In the genomic region with DNA sequence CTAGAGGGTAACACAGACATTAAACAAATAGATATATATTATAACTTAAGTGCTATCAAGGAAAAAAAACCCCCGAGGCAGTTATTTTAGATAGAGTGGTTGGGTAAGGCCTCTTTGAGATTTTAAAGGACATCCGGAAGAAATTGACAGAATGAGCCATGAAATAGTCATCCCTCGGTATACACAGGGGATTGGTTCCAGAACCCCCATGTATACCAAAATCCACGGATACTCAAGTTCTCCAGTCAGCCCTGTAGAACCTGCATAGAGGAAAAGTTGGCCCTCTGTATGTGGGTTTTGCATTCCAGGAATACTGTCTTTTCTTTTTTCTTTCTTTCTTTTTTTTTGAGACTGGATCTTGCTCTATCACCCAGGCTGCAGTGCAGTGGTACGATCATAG, we compare ENCODE assay signal across 22 cellular contexts. TPM values are rescaled to one million over a fixed set of nuclear protein-coding genes. Genes with fewer than 3 reads are reported as not detected.
"Had no signal": no experiment of that assay in that cellular context is flagged by ENCODE, and none has a peak within 500 bp of the region (broad histone marks: within the 10 kb centered on the region; RNA-seq: fewer than 3 reads in every experiment).

No MANE protein-coding gene starts in this region.

- FAIRE-seq: pancreas had no signal

- H3K27ac Mint-ChIP-seq: progenitor cell of endocrine pancreas; stimulated activated effector memory CD8-positive, alpha-beta T cell treated with anti-CD3 and anti-CD28 coated beads, Interleukin-12 subunit alpha, Interleukin-12 subunit beta, amount 100 ng/mL, for 72 hours had no signal

- H3K27me3 ChIP-seq: esophagus muscularis mucosa, gastrocnemius medialis, heart right ventricle, pancreas, suprapubic skin, thyroid gland, upper lobe of right lung, vagina had no signal

- H3K4me3 ChIP-seq: esophagus muscularis mucosa, gastrocnemius medialis, heart right ventricle, mucosa of descending colon, pancreas, smooth muscle cell, suprapubic skin, thyroid gland, upper lobe of right lung, vagina had no signal

- H3K27me3 Mint-ChIP-seq: naive thymus-derived CD8-positive, alpha-beta T cell; progenitor cell of endocrine pancreas had no signal

- H3K36me3 ChIP-seq: esophagus muscularis mucosa, gastrocnemius medialis, heart right ventricle, pancreas, suprapubic skin, thyroid gland, upper lobe of right lung, vagina had no signal

- ATAC-seq: gastrocnemius medialis; heart right ventricle; left lobe of liver; mucosa of descending colon; naive thymus-derived CD8-positive, alpha-beta T cell; pancreas; right cardiac atrium; stimulated activated effector memory CD8-positive, alpha-beta T cell treated with anti-CD3 and anti-CD28 coated beads, Interleukin-12 subunit alpha, Interleukin-12 subunit beta, amount 100 ng/mL, for 72 hours; stimulated activated naive CD8-positive, alpha-beta T cell treated with anti-CD3 and anti-CD28 coated beads, Interleukin-15, Interleukin-2, amounts not matched to agents 100 U/mL and 50 U/mL, for 24 hours; upper lobe of right lung had no signal

- H3K9me3 ChIP-seq: esophagus muscularis mucosa, gastrocnemius medialis, mucosa of descending colon, pancreas, thyroid gland, upper lobe of right lung, vagina had no signal

- H3K27ac ChIP-seq: epithelial cell of prostate, esophagus muscularis mucosa, gastrocnemius medialis, heart right ventricle, pancreas, suprapubic skin, thyroid gland, upper lobe of right lung, vagina had no signal

- DNase-seq: effector memory CD4-positive, alpha-beta T cell; gastrocnemius medialis; heart right ventricle; hypothalamus; islet precursor cell; mucosa of descending colon; naive thymus-derived CD8-positive, alpha-beta T cell; pancreas; right cardiac atrium; stimulated activated CD4-positive, alpha-beta T cell treated with anti-CD3 and anti-CD28 coated beads, Interleukin-4, amount 100 ng/mL, for 1 hour; stimulated activated CD8-positive, alpha-beta memory T cell treated with anti-CD3 and anti-CD28 coated beads, Interleukin-4, amount 100 ng/mL, for 48 hours; stimulated activated naive CD8-positive, alpha-beta T cell treated with anti-CD3 and anti-CD28 coated beads, Interleukin-15, Interleukin-2, amounts not matched to agents 100 U/mL and 50 U/mL, for 24 hours; thyroid gland; upper lobe of right lung had no signal

RNA-seq across cellular contexts. Expression of a gene that starts 15.9 kb away (rescaled TPM):
- polyA plus RNA-seq: naive thymus-derived CD8-positive, alpha-beta T cell had no signal
